21 cellular contexts compared by ENCODE assay signal in genomic region chr1:179300112-179300511, GRCh38. TPM values are rescaled to one million over a fixed set of nuclear protein-coding genes. Genes with fewer than 3 reads are reported as not detected.
DNase-seq lines count a peak whose midpoint lies in the region; ATAC-seq and TF ChIP-seq lines count a peak whose summit lies in the region.
"Had no signal": no experiment of that assay in that cellular context is flagged by ENCODE, and none has a peak within 500 bp of the region (broad histone marks: within the 10 kb centered on the region; RNA-seq: fewer than 3 reads in every experiment).

No MANE protein-coding gene starts in this region.

- CTCF ChIA-PET in activated CD4-positive, alpha-beta T cell treated with anti-CD3 and anti-CD28 coated beads for 36 hours (lab: Charles Lee), result interaction anchor here (0.8 kb wide), 1 partner anchor 14 kb away, joined by 4 read pairs; no protein-coding TSS in a partner anchor
- CTCF ChIA-PET in naive thymus-derived CD4-positive, alpha-beta T cell (lab: Charles Lee), result interaction anchor here (0.8 kb wide), 1 partner anchor 27 kb away, joined by 3 read pairs; no protein-coding TSS in a partner anchor

- H3K36me3 Mint-ChIP-seq in activated CD4-positive, alpha-beta T cell treated with anti-CD3 and anti-CD28 coated beads for 36 hours (ENCODE audit: low read depth), result peaks cover 42% of the 10 kb centered on the region
- peaks cover 67% of the 10 kb centered on the region for H3K36me3 Mint-ChIP-seq in activated T-helper 17 cell treated with anti-CD3 and anti-CD28 coated beads, Interleukin-2, amount 50 U/mL, for 72 hours (ENCODE audit: low read depth)
- H3K36me3 Mint-ChIP-seq in naive thymus-derived CD4-positive, alpha-beta T cell, result peaks cover 0 to 35% (median 23%) of the 10 kb centered on the region in 5 donors

- no peak overlapping the region for H3K9ac ChIP-seq in DND-41 (ENCODE audit: low read depth, low read length)
- H3K9ac ChIP-seq: BLaER1 treated with 17β-estradiol and CSF1 and Interleukin-3, amounts not matched to agents 10 nM and 100 nM had no signal

- H3K4me1 ChIP-seq in DND-41 (ENCODE audit: insufficient read depth, low read length), result peaks cover 48% of the 10 kb centered on the region
- peaks cover 38 to 58% of the 10 kb centered on the region in 2 donors for H3K4me1 ChIP-seq in naive thymus-derived CD4-positive, alpha-beta T cell (ENCODE audit: control insufficient read depth in 2 of 2, insufficient read depth in 2 of 2, low read length in 2 of 2)

- H3K36me3 ChIP-seq in DND-41 (ENCODE audit: insufficient read depth, low read length), result peaks cover 31% of the 10 kb centered on the region
- peaks cover 6 to 29% (median 9%) of the 10 kb centered on the region in 3 experiments for H3K36me3 ChIP-seq in naive thymus-derived CD4-positive, alpha-beta T cell (ENCODE audit: control insufficient read depth in 2 of 3, insufficient read depth in 3 of 3, low read length in 3 of 3)

- H3K4me3 ChIP-seq in DND-41 (ENCODE audit: low read depth in 1 of 2, low read length in 2 of 2), result no peak overlapping the region
- H3K4me3 ChIP-seq in naive thymus-derived CD4-positive, alpha-beta T cell (ENCODE audit: low read length), result no peak overlapping the region
- H3K4me3 ChIP-seq: BLaER1 treated with 17β-estradiol and CSF1 and Interleukin-3, amounts not matched to agents 10 nM and 100 nM; cardiac muscle cell had no signal

- DNase-seq in activated CD4-positive, alpha-beta T cell treated with anti-CD3 and anti-CD28 coated beads for 36 hours, result no peak
- no peak for DNase-seq in activated CD4-positive, alpha-beta T cell treated with anti-CD3 and anti-CD28 coated beads, Interleukin-2, amount 50 U/mL, for 4 hours
- DNase-seq in DND-41 (no peak), T-helper 9 cell (no peak), Ammon's horn (ENCODE audit: low spot score) (no peak), DMS79 treated with DMSO at 0.1 percent for 48 hours (lab: John Stamatoyannopoulos, UW) (no peak)
- no peak for DNase-seq in naive thymus-derived CD4-positive, alpha-beta T cell
- DNase-seq: DMS153; foreskin fibroblast; GOT3; left ventricle myocardium superior; NCI-H1417 treated with DMSO at 0.1 percent for 48 hours; NCI-H524; small intestine; stimulated activated CD4-positive, alpha-beta T cell treated with anti-CD3 and anti-CD28 coated beads, Interleukin-2, amount 100 ng/mL, for 48 hours; SW 1271 had no signal

- no peak overlapping the region for H3K4me2 ChIP-seq in DND-41 (ENCODE audit: insufficient read depth, low read length)
- H3K4me2 ChIP-seq: BLaER1 treated with 17β-estradiol and CSF1 and Interleukin-3, amounts not matched to agents 10 nM and 100 nM had no signal

- peak overlapping the region; percentile 51 for H3K4me3 Mint-ChIP-seq in activated CD4-positive, alpha-beta T cell treated with anti-CD3 and anti-CD28 coated beads for 36 hours
- peak overlapping the region; percentile 65 for H3K4me3 Mint-ChIP-seq in activated T-helper 17 cell treated with anti-CD3 and anti-CD28 coated beads, Interleukin-2, amount 50 U/mL, for 72 hours
- peak overlapping the region in 9 of 10 donors; percentile 50 to 84 (median 70) for H3K4me3 Mint-ChIP-seq in naive thymus-derived CD4-positive, alpha-beta T cell

- peaks cover 5% of the 10 kb centered on the region; the same call in 1 of the 2 replicates for H4K20me1 ChIP-seq in DND-41 (ENCODE audit: insufficient read depth, low read length)

- H3K79me2 ChIP-seq in DND-41 (ENCODE audit: insufficient read depth, low read length), result peaks cover 86% of the 10 kb centered on the region

- H3K4me1 Mint-ChIP-seq in activated CD4-positive, alpha-beta T cell treated with anti-CD3 and anti-CD28 coated beads for 36 hours, result peaks cover 73% of the 10 kb centered on the region
- peaks cover 39% of the 10 kb centered on the region for H3K4me1 Mint-ChIP-seq in activated T-helper 17 cell treated with anti-CD3 and anti-CD28 coated beads, Interleukin-2, amount 50 U/mL, for 72 hours
- H3K4me1 Mint-ChIP-seq in naive thymus-derived CD4-positive, alpha-beta T cell, result peaks cover 58 to 91% (median 83%) of the 10 kb centered on the region in 7 donors

- no peaks in the 10 kb centered on the region for H3K27me3 Mint-ChIP-seq in activated CD4-positive, alpha-beta T cell treated with anti-CD3 and anti-CD28 coated beads for 36 hours
- H3K27me3 Mint-ChIP-seq in activated T-helper 17 cell treated with anti-CD3 and anti-CD28 coated beads, Interleukin-2, amount 50 U/mL, for 72 hours, result no peaks in the 10 kb centered on the region
- H3K27me3 Mint-ChIP-seq in naive thymus-derived CD4-positive, alpha-beta T cell, result no peaks in the 10 kb centered on the region

- H3K27ac Mint-ChIP-seq in activated CD4-positive, alpha-beta T cell treated with anti-CD3 and anti-CD28 coated beads for 36 hours, result peak overlapping the region; percentile 95
- H3K27ac Mint-ChIP-seq in activated T-helper 17 cell treated with anti-CD3 and anti-CD28 coated beads, Interleukin-2, amount 50 U/mL, for 72 hours, result peak overlapping the region; percentile 55
- peak overlapping the region; percentile 45 to 96 (median 76) for H3K27ac Mint-ChIP-seq in naive thymus-derived CD4-positive, alpha-beta T cell

- H3K27me3 ChIP-seq in DND-41 (ENCODE audit: insufficient read depth, low read length, poor library complexity), result no peaks in the 10 kb centered on the region
- H3K27me3 ChIP-seq in naive thymus-derived CD4-positive, alpha-beta T cell (ENCODE audit: control insufficient read depth in 2 of 2, insufficient read depth in 2 of 2, low read length in 2 of 2), result no peaks in the 10 kb centered on the region
- H3K27me3 ChIP-seq: BLaER1 treated with 17β-estradiol and CSF1 and Interleukin-3, amounts not matched to agents 10 nM and 100 nM; cardiac muscle cell had no signal

- H2AFZ ChIP-seq in DND-41 (ENCODE audit: low read depth, low read length), result no peak overlapping the region

- intact Hi-C loops in activated CD4-positive, alpha-beta T cell treated with anti-CD3 and anti-CD28 coated beads for 36 hours (cut with DNase I, micrococcal nuclease), result no loop called here
- intact Hi-C loops in naive thymus-derived CD4-positive, alpha-beta T cell (cut with micrococcal nuclease), result no loop called here

- POLR2A ChIA-PET in activated CD4-positive, alpha-beta T cell treated with anti-CD3 and anti-CD28 coated beads for 36 hours (lab: Charles Lee), result no interaction called here
- POLR2A ChIA-PET in naive thymus-derived CD4-positive, alpha-beta T cell (lab: Charles Lee), result no interaction called here

- H3K9me3 Mint-ChIP-seq in activated CD4-positive, alpha-beta T cell treated with anti-CD3 and anti-CD28 coated beads for 36 hours (ENCODE audit: low read depth), result no peaks in the 10 kb centered on the region
- no peaks in the 10 kb centered on the region for H3K9me3 Mint-ChIP-seq in activated T-helper 17 cell treated with anti-CD3 and anti-CD28 coated beads, Interleukin-2, amount 50 U/mL, for 72 hours
- H3K9me3 Mint-ChIP-seq in naive thymus-derived CD4-positive, alpha-beta T cell, result peaks cover 0 to 2% (median 0%) of the 10 kb centered on the region in 11 donors

- no peaks in the 10 kb centered on the region for H3K9me3 ChIP-seq in DND-41 (ENCODE audit: insufficient read depth, low read length, severe bottlenecking)
- no peaks in the 10 kb centered on the region for H3K9me3 ChIP-seq in naive thymus-derived CD4-positive, alpha-beta T cell (ENCODE audit: control insufficient read depth in 2 of 3, low read length in 3 of 3)

- no peak for ATAC-seq in activated CD4-positive, alpha-beta T cell treated with anti-CD3 and anti-CD28 coated beads for 36 hours
- no peak for ATAC-seq in DND-41 (ENCODE audit: insufficient read depth, low read depth)
- ATAC-seq in activated T-helper 17 cell treated with anti-CD3 and anti-CD28 coated beads, Interleukin-2, amount 50 U/mL, for 72 hours (replicated peaks), result no peak
- no peak for ATAC-seq in naive thymus-derived CD4-positive, alpha-beta T cell
- ATAC-seq: left ventricle myocardium superior had no signal

- no peak for TF ChIP-seq CTCF in DND-41 (IDR thresholded peaks at IDR 0.05; ENCODE audit: borderline replicate concordance, extremely low read depth, low read length, poor library complexity, severe bottlenecking)

- H3K27ac ChIP-seq in DND-41 (ENCODE audit: low read length), result peak overlapping the region; percentile 27; the same call in 1 of the 2 replicates
- peak overlapping the region; percentile 6 for H3K27ac ChIP-seq in naive thymus-derived CD4-positive, alpha-beta T cell (ENCODE audit: low read depth, low read length)
- H3K27ac ChIP-seq: BLaER1 treated with 17β-estradiol and CSF1 and Interleukin-3, amounts not matched to agents 10 nM and 100 nM; cardiac muscle cell; epithelial cell of prostate; HL-60 had no signal

RNA-seq across cellular contexts. Expression of gene SOAT1, which starts 6.5 kb away (rescaled TPM):
- 10 to 100 TPM; 49.8 to 52.0 TPM for total RNA-seq in activated CD4-positive, alpha-beta T cell treated with anti-CD3 and anti-CD28 coated beads for 36 hours
- 10 to 100 TPM; 25.2 to 60.6 TPM for total RNA-seq in activated T-helper 17 cell treated with anti-CD3 and anti-CD28 coated beads, Interleukin-2, amount 50 U/mL, for 72 hours
- total RNA-seq in naive thymus-derived CD4-positive, alpha-beta T cell, result 10 to 100 TPM; 40.6 to 52.8 (median 45.0) TPM
- polyA plus RNA-seq in naive thymus-derived CD4-positive, alpha-beta T cell, result 10 to 100 TPM; 73.2 to 77.7 TPM
